Comparison of ENCODE assay signal across 25 cellular contexts in the genomic region with DNA sequence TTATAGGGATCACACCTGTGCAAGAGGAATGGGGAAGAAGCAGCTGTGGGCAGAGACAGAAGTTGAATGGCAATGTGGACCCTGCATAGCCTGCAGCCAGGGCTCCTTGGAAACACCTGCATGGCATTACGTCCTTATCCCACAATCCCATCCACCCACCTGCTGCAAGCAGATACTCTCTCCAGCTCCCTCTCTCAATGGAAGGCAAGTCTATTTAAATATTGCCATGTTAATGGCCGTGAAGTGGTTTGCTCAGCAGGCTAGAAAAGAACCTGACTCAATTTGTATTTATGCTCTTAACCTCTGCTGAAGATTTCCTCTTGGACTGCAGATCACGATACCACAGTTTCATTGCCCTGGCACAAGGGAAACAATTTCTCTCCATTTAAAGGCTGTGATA.
DNase-seq lines count a peak whose midpoint lies in the region; ATAC-seq lines count a peak whose summit lies in the region.
"Had no signal": no experiment of that assay in that cellular context is flagged by ENCODE, and none has a peak within 500 bp of the region (broad histone marks: within the 10 kb centered on the region; RNA-seq: fewer than 3 reads in every experiment).

No MANE protein-coding gene starts in this region.

- H3K9me3 Mint-ChIP-seq in T-helper 2 cell treated with Interferon-gamma antibody and Interleukin-4, amounts not matched to agents 5 μg/mL and 100 μg/mL, for 36 hours: peaks cover 31% of the 10 kb centered on the region
- H3K9me3 Mint-ChIP-seq: natural killer cell treated with Interleukin-12 subunit alpha and Interleukin-12 subunit beta and Interleukin-15 and Interleukin-18, amount 100 ng/mL, for 72 hours had no signal

- no peaks in the 10 kb centered on the region for H3K36me3 Mint-ChIP-seq in T-helper 2 cell treated with Interferon-gamma antibody and Interleukin-4, amounts not matched to agents 5 μg/mL and 100 μg/mL, for 36 hours (ENCODE audit: low read depth)
- H3K36me3 Mint-ChIP-seq: activated CD8-positive, alpha-beta memory T cell treated with anti-CD3 and anti-CD28 coated beads, Interleukin-2, amount 10 ng/mL, durations not matched to agents 7 days and 5 days; natural killer cell treated with Interleukin-12 subunit alpha and Interleukin-12 subunit beta and Interleukin-15 and Interleukin-18, amount 100 ng/mL, for 72 hours had no signal

- H3K27me3 Mint-ChIP-seq in T-helper 2 cell treated with Interferon-gamma antibody and Interleukin-4, amounts not matched to agents 5 μg/mL and 100 μg/mL, for 36 hours (ENCODE audit: low read depth): no peaks in the 10 kb centered on the region
- H3K27me3 Mint-ChIP-seq: activated CD4-positive, alpha-beta T cell treated with anti-CD3 and anti-CD28 coated beads, Interleukin-2, amount 10 ng/mL, durations not matched to agents 7 days and 5 days; activated CD8-positive, alpha-beta memory T cell treated with anti-CD3 and anti-CD28 coated beads, Interleukin-2, amount 10 ng/mL, durations not matched to agents 7 days and 5 days had no signal

- DNase-seq in DMS79 (lab: John Stamatoyannopoulos, UW): peak; percentile 97
- DNase-seq in NCI-H1436 treated with DMSO at 0.1 percent for 48 hours (lab: John Stamatoyannopoulos, UW): peak; percentile 54
- peak; percentile 90 for DNase-seq in NCI-H345 (lab: John Stamatoyannopoulos, UW)
- DNase-seq in SHP77 (lab: John Stamatoyannopoulos, UW): peak; percentile 38 to 39
- DNase-seq in T-helper 2 cell treated with Interferon-gamma antibody and Interleukin-4, amounts not matched to agents 5 μg/mL and 100 μg/mL, for 36 hours (ENCODE audit: low spot score): no peak
- DNase-seq in D341Med (ENCODE audit: low spot score): no peak
- no peak for DNase-seq in SKM-1 (lab: John Stamatoyannopoulos, UW; ENCODE audit: unreplicated experiment)
- DNase-seq: activated CD4-positive, alpha-beta T cell treated with anti-CD3 and anti-CD28 coated beads, Interleukin-2, amount 10 ng/mL, durations not matched to agents 7 days and 5 days; activated CD8-positive, alpha-beta memory T cell treated with anti-CD3 and anti-CD28 coated beads, Interleukin-2, amount 10 ng/mL, durations not matched to agents 7 days and 5 days; activated naive CD4-positive, alpha-beta T cell treated with anti-CD3 and anti-CD28 coated beads, Interleukin-2, amount 50 U/mL, for 16 hours; amygdala; effector CD8-positive, alpha-beta T cell; HFFc6; kidney; lower lobe of right lung; MM.1S; mucosa of descending colon; NCI-H2227 treated with DMSO at 0.1 percent for 48 hours; NK-92 treated with Interleukin-12 subunit alpha and Interleukin-12 subunit beta, amount 100 ng/mL, for 24 hours; PC-9; stimulated activated naive CD4-positive, alpha-beta T cell had no signal

- H3K4me3 Mint-ChIP-seq in T-helper 2 cell treated with Interferon-gamma antibody and Interleukin-4, amounts not matched to agents 5 μg/mL and 100 μg/mL, for 36 hours: no peak overlapping the region
- H3K4me3 Mint-ChIP-seq: activated CD4-positive, alpha-beta T cell treated with anti-CD3 and anti-CD28 coated beads, Interleukin-2, amount 10 ng/mL, durations not matched to agents 7 days and 5 days; activated CD8-positive, alpha-beta memory T cell treated with anti-CD3 and anti-CD28 coated beads, Interleukin-2, amount 10 ng/mL, durations not matched to agents 7 days and 5 days; activated T-helper 1 cell treated with anti-CD3 and anti-CD28 coated beads, Interleukin-12 subunit alpha, Interleukin-12 subunit beta, Interleukin-2, Interleukin-4 antibody, amounts not matched to agents 30 ng/mL and 10 ng/mL and 1 ng/mL, durations not matched to agents 14 hours and 24 hours and 36 hours; HFFc6; natural killer cell treated with Interleukin-12 subunit alpha and Interleukin-12 subunit beta and Interleukin-15 and Interleukin-18, amount 100 ng/mL, for 72 hours had no signal

- no peak overlapping the region for H3K27ac Mint-ChIP-seq in T-helper 2 cell treated with Interferon-gamma antibody and Interleukin-4, amounts not matched to agents 5 μg/mL and 100 μg/mL, for 36 hours
- H3K27ac Mint-ChIP-seq: activated CD4-positive, alpha-beta T cell treated with anti-CD3 and anti-CD28 coated beads, Interleukin-2, amount 10 ng/mL, durations not matched to agents 7 days and 5 days; activated CD8-positive, alpha-beta memory T cell treated with anti-CD3 and anti-CD28 coated beads, Interleukin-2, amount 10 ng/mL, durations not matched to agents 7 days and 5 days; activated T-helper 1 cell treated with anti-CD3 and anti-CD28 coated beads, Interleukin-12 subunit alpha, Interleukin-12 subunit beta, Interleukin-2, Interleukin-4 antibody, amounts not matched to agents 30 ng/mL and 10 ng/mL and 1 ng/mL, durations not matched to agents 14 hours and 24 hours and 36 hours; HFFc6; natural killer cell treated with Interleukin-12 subunit alpha and Interleukin-12 subunit beta and Interleukin-15 and Interleukin-18, amount 100 ng/mL, for 72 hours had no signal

- ATAC-seq in activated CD4-positive, CD25-positive, alpha-beta regulatory T cell treated with anti-CD3 and anti-CD28 coated beads, Interleukin-2, amount 50 U/mL, for 24 hours: no peak
- ATAC-seq: activated CD8-positive, alpha-beta memory T cell treated with anti-CD3 and anti-CD28 coated beads, Interleukin-2, amount 10 ng/mL, durations not matched to agents 7 days and 5 days; mucosa of descending colon; natural killer cell treated with Interleukin-12 subunit alpha and Interleukin-12 subunit beta and Interleukin-15 and Interleukin-18, amount 100 ng/mL, for 72 hours; Right ventricle myocardium inferior had no signal

- H3K4me1 Mint-ChIP-seq in T-helper 2 cell treated with Interferon-gamma antibody and Interleukin-4, amounts not matched to agents 5 μg/mL and 100 μg/mL, for 36 hours (ENCODE audit: low read depth): no peaks in the 10 kb centered on the region
- H3K4me1 Mint-ChIP-seq: activated CD4-positive, alpha-beta T cell treated with anti-CD3 and anti-CD28 coated beads, Interleukin-2, amount 10 ng/mL, durations not matched to agents 7 days and 5 days; activated CD8-positive, alpha-beta memory T cell treated with anti-CD3 and anti-CD28 coated beads, Interleukin-2, amount 10 ng/mL, durations not matched to agents 7 days and 5 days had no signal

Comparison
In these comparisons a context has a peak if more than half of its experiments do, and no peak if none do; other contexts are left out.
1. DNase-seq: peak in DMS79 (single experiment), NCI-H1436 treated with DMSO at 0.1 percent for 48 hours (single experiment), NCI-H345 (single experiment) and SHP77 (2 of 2); none in T-helper 2 cell treated with Interferon-gamma antibody and Interleukin-4, amounts not matched to agents 5 μg/mL and 100 μg/mL, for 36 hours (single experiment), D341Med (single experiment) and SKM-1 (single experiment).